In genomic region chr1:178918328-178918727, GRCh38 we compare ENCODE assay signal across 24 cellular contexts. TPM values are rescaled to one million over a fixed set of nuclear protein-coding genes. Genes with fewer than 3 reads are reported as not detected.
DNase-seq lines count a peak whose midpoint lies in the region; ATAC-seq, FAIRE-seq and TF ChIP-seq lines count a peak whose summit lies in the region.
"Had no signal": no experiment of that assay in that cellular context is flagged by ENCODE, and none has a peak within 500 bp of the region (broad histone marks: within the 10 kb centered on the region; RNA-seq: fewer than 3 reads in every experiment).

No MANE protein-coding gene starts in this region.

- TF ChIP-seq POLR2A in right lobe of liver (IDR thresholded peaks at IDR 0.05) (no peak), erythroblast (IDR thresholded peaks at IDR 0.05; ENCODE audit: low read length) (no peak)

- H3K36me3 ChIP-seq in right lobe of liver (no peaks in the 10 kb centered on the region), WERI-Rb-1 (peaks cover 11% of the 10 kb centered on the region)

- H3K4me1 Mint-ChIP-seq in progenitor cell of endocrine pancreas (ENCODE audit: low read depth): peaks cover 37% of the 10 kb centered on the region

- intact Hi-C loops in right lobe of liver (cut with DNase I): no loop called here

- peak overlapping the region in 2 of 3 donors; percentile 49 to 67 for H3K27ac ChIP-seq in right lobe of liver
- H3K27ac ChIP-seq in WERI-Rb-1: no peak overlapping the region
- H3K27ac ChIP-seq: C4-2B, HL-60 had no signal

- ATAC-seq in right lobe of liver: peak; percentile 62 to 70 (median 65)
- ATAC-seq: HCT116 had no signal

- peaks cover 0 to 45% (median 13%) of the 10 kb centered on the region in 4 donors for H3K4me1 ChIP-seq in right lobe of liver
- H3K4me1 ChIP-seq: Caco-2 had no signal

- H3K36me3 Mint-ChIP-seq in progenitor cell of endocrine pancreas (ENCODE audit: insufficient read depth): peaks cover 21% of the 10 kb centered on the region

- H3K27me3 ChIP-seq in right lobe of liver: no peaks in the 10 kb centered on the region
- H3K27me3 ChIP-seq in WERI-Rb-1 (ENCODE audit: insufficient read depth, low read depth, severe bottlenecking): no peaks in the 10 kb centered on the region

- no peaks in the 10 kb centered on the region for H3K27me3 Mint-ChIP-seq in progenitor cell of endocrine pancreas
- H3K27me3 Mint-ChIP-seq: CD4-positive, alpha-beta T cell; IgD-negative memory B cell had no signal

- no peaks in the 10 kb centered on the region for H3K9me3 ChIP-seq in right lobe of liver
- H3K9me3 ChIP-seq in WERI-Rb-1 (ENCODE audit: severe bottlenecking): no peaks in the 10 kb centered on the region
- H3K9me3 ChIP-seq: Caco-2 had no signal

- FAIRE-seq in islet of Langerhans (lab: Jason Lieb, UNC): peak; percentile 93
- FAIRE-seq: A204.1, GM12892, GM18507 had no signal

- DNase-seq in right lobe of liver: no peak
- no peak for DNase-seq in progenitor cell of endocrine pancreas (ENCODE audit: low spot score, unreplicated experiment)
- DNase-seq in WERI-Rb-1: no peak
- no peak for DNase-seq in anterior cingulate cortex (lab: John Stamatoyannopoulos, UW)
- DNase-seq in erythroblast (lab: John Stamatoyannopoulos, UW): no peak
- DNase-seq: ACHN; Caco-2; CD4-positive, alpha-beta T cell; DMS153; DMS79; GDM1; GOT3; H7; HFFc6 had no signal

- TF ChIP-seq CTCF in right lobe of liver (IDR thresholded peaks at IDR 0.05): no peak
- no peak for TF ChIP-seq CTCF in progenitor cell of endocrine pancreas (IDR thresholded peaks at IDR 0.05; ENCODE audit: unreplicated experiment)
- TF ChIP-seq CTCF in WERI-Rb-1 (IDR thresholded peaks at IDR 0.05; ENCODE audit: low read depth, low read length): no peak

- 26% methylated on average over 6 of the region's 6 CpGs for WGBS in right lobe of liver (ENCODE audit: insufficient coverage, low coverage, low lambda C conversion rate, missing lambda C conversion rate)

- H3K27ac Mint-ChIP-seq in progenitor cell of endocrine pancreas: peak overlapping the region; percentile 29
- H3K27ac Mint-ChIP-seq: CD4-positive, alpha-beta T cell; HFFc6 had no signal

- no peaks in the 10 kb centered on the region for H3K9me3 Mint-ChIP-seq in progenitor cell of endocrine pancreas (ENCODE audit: low read depth)
- H3K9me3 Mint-ChIP-seq: HFFc6 had no signal

- H3K4me3 ChIP-seq in right lobe of liver (no peak overlapping the region), WERI-Rb-1 (ENCODE audit: low read depth, low read length) (no peak overlapping the region)

- H3K4me3 Mint-ChIP-seq in progenitor cell of endocrine pancreas (ENCODE audit: low read depth): no peak overlapping the region
- H3K4me3 Mint-ChIP-seq: CD4-positive, alpha-beta T cell; HFFc6 had no signal

RNA-seq across cellular contexts. Expression of gene ANGPTL1, which starts 47.5 kb away (rescaled TPM):
- total RNA-seq in right lobe of liver (10 to 100 TPM in 1 of 6 experiments, 1 to 10 TPM in 5; 1.2 to 10.0 (median 3.8) TPM), progenitor cell of endocrine pancreas (0.22 TPM in 1 of 2 replicates, not detected in the other)
- total RNA-seq: Caco-2; CD4-positive, alpha-beta T cell; Daoy; H7; HFFc6; HT1080 had no signal
